Comparison of ENCODE assay signal across 28 cellular contexts in genomic region chr6:106827081-106827480, GRCh38.
"Had no signal": no experiment of that assay in that cellular context is flagged by ENCODE, and none has a peak within 500 bp of the region (broad histone marks: within the 10 kb centered on the region; RNA-seq: fewer than 3 reads in every experiment).

No MANE protein-coding gene starts in this region.

- H3K36me3 ChIP-seq: colonic mucosa, esophagus muscularis mucosa, esophagus squamous epithelium, gastrocnemius medialis, gastroesophageal sphincter, heart left ventricle, heart right ventricle had no signal

- FAIRE-seq: colon, endometrium, endothelial cell of umbilical vein, frontal cortex had no signal

- H3K4me3 ChIP-seq: colonic mucosa, coronary artery, dorsolateral prefrontal cortex, esophagus muscularis mucosa, esophagus squamous epithelium, gastrocnemius medialis, gastroesophageal sphincter, heart left ventricle, heart right ventricle had no signal

- ATAC-seq: effector memory CD8-positive, alpha-beta T cell; esophagus mucosa; foreskin keratinocyte; gastrocnemius medialis; gastroesophageal sphincter; heart left ventricle; heart right ventricle had no signal

- H3K27ac ChIP-seq: colonic mucosa, coronary artery, dorsolateral prefrontal cortex, epithelial cell of prostate, esophagus muscularis mucosa, esophagus squamous epithelium, foreskin keratinocyte, gastrocnemius medialis, gastroesophageal sphincter, heart left ventricle, heart right ventricle had no signal

- DNase-seq: colonic mucosa; cortex of kidney; dermis blood vessel endothelial cell; dorsolateral prefrontal cortex; effector CD4-positive, alpha-beta T cell; effector CD8-positive, alpha-beta T cell; effector memory CD4-positive, alpha-beta T cell; effector memory CD8-positive, alpha-beta T cell; endodermal cell; erythroblast; esophagus squamous epithelium; foreskin fibroblast; foreskin keratinocyte; foreskin melanocyte; gastrocnemius medialis; glutamatergic neuron; head of caudate nucleus; heart left ventricle; heart right ventricle had no signal

- H3K27me3 ChIP-seq: colonic mucosa, esophagus muscularis mucosa, esophagus squamous epithelium, foreskin keratinocyte, gastrocnemius medialis, gastroesophageal sphincter, heart left ventricle had no signal

- H3K4me1 ChIP-seq: colonic mucosa, esophagus muscularis mucosa, esophagus squamous epithelium, foreskin keratinocyte, gastrocnemius medialis, gastroesophageal sphincter, heart left ventricle, heart right ventricle had no signal

- H3K9me3 ChIP-seq: colonic mucosa, esophagus muscularis mucosa, esophagus squamous epithelium, gastrocnemius medialis, gastroesophageal sphincter had no signal
